ENCODE assay signal across 13 cellular contexts in the genomic region with DNA sequence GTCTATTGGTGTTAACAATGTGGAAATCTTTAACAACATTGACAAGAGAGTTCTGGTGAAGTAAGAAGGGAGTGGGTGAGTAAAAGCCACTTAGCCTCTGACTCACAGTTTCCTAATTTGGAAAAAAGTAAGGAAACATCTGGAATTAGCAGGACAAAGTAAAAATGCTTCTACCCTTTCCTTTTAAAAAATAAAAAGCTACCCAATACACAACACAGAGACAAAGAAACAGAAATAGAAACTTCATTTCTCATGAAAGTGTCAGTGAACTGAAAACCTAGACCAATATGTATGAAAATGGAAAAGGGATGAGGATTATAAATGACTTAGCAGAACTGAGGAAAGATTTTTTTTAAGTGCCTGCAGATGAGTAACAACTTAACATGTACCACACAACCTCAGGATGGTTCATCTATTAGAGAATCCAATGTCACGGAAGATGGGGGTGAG.
A peak's percentile ranks its signal among the peaks of the same experiment; 100 is the strongest.
DNase-seq lines count a peak whose midpoint lies in the region; ATAC-seq and TF ChIP-seq lines count a peak whose summit lies in the region.
"Had no signal": no experiment of that assay in that cellular context is flagged by ENCODE, and none has a peak within 500 bp of the region (broad histone marks: within the 10 kb centered on the region; RNA-seq: fewer than 3 reads in every experiment).

No MANE protein-coding gene starts in this region.

- H3K79me2 ChIP-seq in ACC112 (ENCODE audit: control insufficient read depth, insufficient read depth, low read length, unreplicated experiment), result no peaks in the 10 kb centered on the region

- no peak for TF ChIP-seq CTCF in fibroblast of the aortic adventitia (IDR thresholded peaks at IDR 0.05; ENCODE audit: insufficient read depth, low read length)

- peak overlapping the region; percentile 68 for H3K27ac ChIP-seq in ACC112 (ENCODE audit: low read depth, low read length)
- H3K27ac ChIP-seq: upper lobe of right lung had no signal

- no peaks in the 10 kb centered on the region for H3K27me3 Mint-ChIP-seq in stimulated activated memory B cell treated with anti-CD40 and anti-IgM and Interleukin-4, amounts not matched to agents 10 μg/mL and 1 μg/mL and 100 μg/mL, for 72 hours

- H3K9me3 Mint-ChIP-seq in stimulated activated memory B cell treated with anti-CD40 and anti-IgM and Interleukin-4, amounts not matched to agents 10 μg/mL and 1 μg/mL and 100 μg/mL, for 72 hours, result no peaks in the 10 kb centered on the region
- H3K9me3 Mint-ChIP-seq: activated naive CD4-positive, alpha-beta T cell treated with anti-CD3 and anti-CD28 coated beads, Interleukin-2, amount 50 U/mL, for 72 hours had no signal

- H3K4me1 ChIP-seq in ACC112 (ENCODE audit: control insufficient read depth, insufficient read depth, low read length, unreplicated experiment), result peaks cover 23% of the 10 kb centered on the region
- H3K4me1 ChIP-seq: upper lobe of right lung had no signal

- no peaks in the 10 kb centered on the region for H3K36me3 ChIP-seq in ACC112 (ENCODE audit: insufficient read depth, low read length)
- H3K36me3 ChIP-seq: MG63, upper lobe of right lung had no signal

- peaks cover 11% of the 10 kb centered on the region for H3K4me1 Mint-ChIP-seq in stimulated activated memory B cell treated with anti-CD40 and anti-IgM and Interleukin-4, amounts not matched to agents 10 μg/mL and 1 μg/mL and 100 μg/mL, for 72 hours

- no peaks in the 10 kb centered on the region for H3K36me3 Mint-ChIP-seq in stimulated activated memory B cell treated with anti-CD40 and anti-IgM and Interleukin-4, amounts not matched to agents 10 μg/mL and 1 μg/mL and 100 μg/mL, for 72 hours
- H3K36me3 Mint-ChIP-seq: activated naive CD4-positive, alpha-beta T cell treated with anti-CD3 and anti-CD28 coated beads, Interleukin-2, amount 50 U/mL, for 72 hours had no signal

- DNase-seq in fibroblast of the aortic adventitia (ENCODE audit: low read depth) (peak; percentile 78), kidney glomerular epithelial cell (lab: John Stamatoyannopoulos, UW) (no peak)
- no peak for DNase-seq in stimulated activated CD4-positive, alpha-beta T cell treated with anti-CD3 and anti-CD28 coated beads, Interleukin-2, amount 100 ng/mL, for 24 hours
- DNase-seq: DMS153; MG63; stimulated activated CD4-positive, alpha-beta T cell treated with anti-CD3 and anti-CD28 coated beads, Interleukin-15, amount 100 ng/mL, for 24 hours; upper lobe of right lung had no signal

- no peaks in the 10 kb centered on the region for H3K27me3 ChIP-seq in ACC112 (ENCODE audit: insufficient read depth, low read length)
- H3K27me3 ChIP-seq: MG63, upper lobe of right lung had no signal

- ATAC-seq in GM19395 (IDR thresholded peaks at IDR 0.05; ENCODE audit: unreplicated experiment), result peak; percentile 43
- peak; percentile 37 for ATAC-seq in SK-N-SH treated with all-trans-retinoic acid at 6 μM for 48 hours
- ATAC-seq in stimulated activated memory B cell treated with anti-CD40 and anti-IgM and Interleukin-4, amounts not matched to agents 10 μg/mL and 1 μg/mL and 100 μg/mL, for 72 hours, result no peak
- ATAC-seq in HG03432 (IDR thresholded peaks at IDR 0.05; ENCODE audit: unreplicated experiment), result no peak
- ATAC-seq: activated naive CD4-positive, alpha-beta T cell treated with anti-CD3 and anti-CD28 coated beads, Interleukin-2, amount 50 U/mL, for 72 hours; upper lobe of right lung had no signal

- H2AFZ ChIP-seq in ACC112 (ENCODE audit: low read length, unreplicated experiment), result peak overlapping the region; percentile 44

- no peak overlapping the region for H3K4me3 Mint-ChIP-seq in stimulated activated memory B cell treated with anti-CD40 and anti-IgM and Interleukin-4, amounts not matched to agents 10 μg/mL and 1 μg/mL and 100 μg/mL, for 72 hours

- H3K4me3 ChIP-seq in ACC112 (ENCODE audit: low read depth, low read length) (peak overlapping the region; percentile 17; the same call in 1 of the 2 replicates), fibroblast of the aortic adventitia (ENCODE audit: low read depth, low read length) (no peak overlapping the region)
- H3K4me3 ChIP-seq: MG63, upper lobe of right lung had no signal

- H3K27ac Mint-ChIP-seq in stimulated activated memory B cell treated with anti-CD40 and anti-IgM and Interleukin-4, amounts not matched to agents 10 μg/mL and 1 μg/mL and 100 μg/mL, for 72 hours, result no peak overlapping the region
- H3K27ac Mint-ChIP-seq: activated naive CD4-positive, alpha-beta T cell treated with anti-CD3 and anti-CD28 coated beads, Interleukin-2, amount 50 U/mL, for 72 hours had no signal

TF ChIP-seq in SK-N-SH treated with all-trans-retinoic acid at 6 μM for 48 hours, 23 proteins besides CTCF, POLR2A, EP300 and RAD21:
- TF ChIP-seq TCF4 (CRISPR knock-in tag; IDR thresholded peaks at IDR 0.05; ENCODE audit: borderline replicate concordance) (no peak), CSDC2 (CRISPR knock-in tag; IDR thresholded peaks at IDR 0.05) (no peak), ZC3H10 (CRISPR knock-in tag; IDR thresholded peaks at IDR 0.05) (no peak), CREB5 (CRISPR knock-in tag; IDR thresholded peaks at IDR 0.05; ENCODE audit: low read depth) (no peak), RARB (CRISPR knock-in tag; IDR thresholded peaks at IDR 0.05) (no peak), ESRRG (CRISPR knock-in tag; IDR thresholded peaks at IDR 0.05) (no peak), ISL1 (CRISPR knock-in tag; IDR thresholded peaks at IDR 0.05) (no peak), BACH2 (CRISPR knock-in tag; IDR thresholded peaks at IDR 0.05; ENCODE audit: borderline replicate concordance) (no peak)
- TF ChIP-seq, protein P1, sequence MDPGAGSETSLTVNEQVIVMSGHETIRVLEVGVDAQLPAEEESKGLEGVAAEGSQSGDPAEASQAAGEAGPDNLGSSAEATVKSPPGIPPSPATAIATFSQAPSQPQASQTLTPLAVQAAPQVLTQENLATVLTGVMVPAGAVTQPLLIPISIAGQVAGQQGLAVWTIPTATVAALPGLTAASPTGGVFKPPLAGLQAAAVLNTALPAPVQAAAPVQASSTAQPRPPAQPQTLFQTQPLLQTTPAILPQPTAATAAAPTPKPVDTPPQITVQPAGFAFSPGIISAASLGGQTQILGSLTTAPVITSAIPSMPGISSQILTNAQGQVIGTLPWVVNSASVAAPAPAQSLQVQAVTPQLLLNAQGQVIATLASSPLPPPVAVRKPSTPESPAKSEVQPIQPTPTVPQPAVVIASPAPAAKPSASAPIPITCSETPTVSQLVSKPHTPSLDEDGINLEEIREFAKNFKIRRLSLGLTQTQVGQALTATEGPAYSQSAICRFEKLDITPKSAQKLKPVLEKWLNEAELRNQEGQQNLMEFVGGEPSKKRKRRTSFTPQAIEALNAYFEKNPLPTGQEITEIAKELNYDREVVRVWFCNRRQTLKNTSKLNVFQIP (CRISPR knock-in tag; IDR thresholded peaks at IDR 0.05; ENCODE audit: borderline replicate concordance, low read depth), result no peak

Comparison
In these comparisons a context has a peak if more than half of its experiments do, and no peak if none do; other contexts are left out.
1. ATAC-seq: peak in GM19395 (single experiment) and SK-N-SH treated with all-trans-retinoic acid at 6 μM for 48 hours (single experiment); none in stimulated activated memory B cell treated with anti-CD40 and anti-IgM and Interleukin-4, amounts not matched to agents 10 μg/mL and 1 μg/mL and 100 μg/mL, for 72 hours (single experiment) and HG03432 (single experiment).